Comparison of ENCODE assay signal across 7 cellular contexts in the genomic region with DNA sequence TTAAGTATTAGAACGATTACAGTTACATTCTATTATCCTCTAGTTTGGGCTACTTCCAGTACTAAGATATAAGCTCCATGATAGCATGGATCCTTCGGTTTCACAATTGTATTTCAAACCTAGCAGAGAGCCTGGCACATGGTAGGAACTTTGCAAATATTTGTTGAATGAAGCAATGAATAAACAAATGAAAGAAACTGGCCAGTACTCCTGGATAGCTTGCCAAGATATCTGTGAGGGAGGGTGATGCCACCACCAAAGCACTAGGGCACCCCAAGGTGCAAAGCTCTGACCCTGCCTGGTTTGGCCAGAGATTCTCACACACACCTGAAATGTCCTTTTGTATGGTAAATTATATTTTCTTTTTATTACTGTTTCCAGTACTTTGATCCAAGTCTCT. TPM values are rescaled to one million over a fixed set of nuclear protein-coding genes. Genes with fewer than 3 reads are reported as not detected.
"Had no signal": no experiment of that assay in that cellular context is flagged by ENCODE, and none has a peak within 500 bp of the region (broad histone marks: within the 10 kb centered on the region; RNA-seq: fewer than 3 reads in every experiment).

No MANE protein-coding gene starts in this region.

- H3K4me3 Mint-ChIP-seq: GM23338, H9, IgD-negative memory B cell had no signal

- FAIRE-seq: H1, H54, HTR-8/SVneo had no signal

- H3K36me3 Mint-ChIP-seq: IgD-negative memory B cell had no signal

- H3K4me2 ChIP-seq: GM23338 had no signal

- H3K4me1 Mint-ChIP-seq: GM23338, H9, IgD-negative memory B cell had no signal

- H2AFZ ChIP-seq: GM23338 had no signal

- H3K9me3 Mint-ChIP-seq: GM23338, IgD-negative memory B cell had no signal

- H3K27ac Mint-ChIP-seq: GM23338, H9, IgD-negative memory B cell had no signal

- ATAC-seq: GM23338 had no signal

- H3K4me3 ChIP-seq: GM23338 had no signal

- DNase-seq: H9, HCEC 1CT had no signal

RNA-seq across cellular contexts. Expression of gene PLAAT1, which starts 44.3 kb away (rescaled TPM):
- polyA plus RNA-seq: IgD-negative memory B cell had no signal
